In genomic region chrX:129808163-129808828, GRCh38 we compare ENCODE assay signal across 1 cellular context.
TF ChIP-seq lines count a peak whose summit lies in the region.

No MANE protein-coding gene starts in this region.

TF ChIP-seq in K562, 482 proteins besides CTCF, POLR2A, EP300 and RAD21 (continued from another document):
- no peak for TF ChIP-seq CEBPG (CRISPR knock-in tag; IDR thresholded peaks at IDR 0.05)
- TF ChIP-seq CEBPG (tag; conservative IDR thresholded peaks at IDR 0.05 in 1 of 2, IDR thresholded peaks at IDR 0.05 in 1 of 2) = 0 out of 4 replicates have a peak, but pooled peaks of 1 of the 2 experiments have one; percentile 49
- TF ChIP-seq E2F3 (CRISPR knock-in tag; IDR thresholded peaks at IDR 0.05) = no peak
- TF ChIP-seq NCOA6 (IDR thresholded peaks at IDR 0.05) = no peak
- TF ChIP-seq DACH1 (IDR thresholded peaks at IDR 0.05; ENCODE audit: partially characterized antibody) = no peak
- TF ChIP-seq, protein P1, sequence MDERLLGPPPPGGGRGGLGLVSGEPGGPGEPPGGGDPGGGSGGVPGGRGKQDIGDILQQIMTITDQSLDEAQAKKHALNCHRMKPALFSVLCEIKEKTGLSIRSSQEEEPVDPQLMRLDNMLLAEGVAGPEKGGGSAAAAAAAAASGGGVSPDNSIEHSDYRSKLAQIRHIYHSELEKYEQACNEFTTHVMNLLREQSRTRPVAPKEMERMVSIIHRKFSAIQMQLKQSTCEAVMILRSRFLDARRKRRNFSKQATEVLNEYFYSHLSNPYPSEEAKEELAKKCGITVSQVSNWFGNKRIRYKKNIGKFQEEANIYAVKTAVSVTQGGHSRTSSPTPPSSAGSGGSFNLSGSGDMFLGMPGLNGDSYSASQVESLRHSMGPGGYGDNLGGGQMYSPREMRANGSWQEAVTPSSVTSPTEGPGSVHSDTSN (CRISPR knock-in tag; IDR thresholded peaks at IDR 0.05; ENCODE audit: low read depth) = no peak
- TF ChIP-seq, protein P1 (tag; conservative IDR thresholded peaks at IDR 0.05; ENCODE audit: low read depth) = 0 out of 2 replicates have a peak, but pooled peaks have one; percentile 16
- no peak for TF ChIP-seq PHF21A (IDR thresholded peaks at IDR 0.05; ENCODE audit: borderline replicate concordance, low read depth)
- TF ChIP-seq CEBPB (tag; IDR thresholded peaks at IDR 0.05) = 0 out of 2 replicates have a peak, but pooled peaks have one; percentile 35
- TF ChIP-seq MAFG (tag; conservative IDR thresholded peaks at IDR 0.05) = no peak
- no peak for TF ChIP-seq TAL1 (IDR thresholded peaks at IDR 0.05)
- no peak for TF ChIP-seq ZNF212 (CRISPR knock-in tag; IDR thresholded peaks at IDR 0.05)
